ENCODE assay signal across 34 cellular contexts in genomic region chr6:18963439-18963838, GRCh38.
"Had no signal": no experiment of that assay in that cellular context is flagged by ENCODE, and none has a peak within 500 bp of the region (broad histone marks: within the 10 kb centered on the region; RNA-seq: fewer than 3 reads in every experiment).

No MANE protein-coding gene starts in this region.

- H3K4me3 ChIP-seq: adrenal gland, ascending aorta, body of pancreas, breast epithelium, cardiac muscle cell had no signal

- ATAC-seq: activated naive CD4-positive, alpha-beta T cell treated with anti-CD3 and anti-CD28 coated beads, Interleukin-2, amount 50 U/mL, for 72 hours; activated naive CD8-positive, alpha-beta T cell treated with anti-CD3 and anti-CD28 coated beads, Interleukin-2, amount 50 U/mL, for 24 hours; activated T-cell treated with anti-CD3 and anti-CD28 coated beads, Interleukin-2, amount 50 U/mL, for 4 hours; activated T-cell treated with anti-CD3 and anti-CD28 coated beads, Interleukin-2, amount 50 U/mL, for 72 hours; activated T-helper 17 cell treated with anti-CD3 and anti-CD28 coated beads, Interleukin-2, amount 50 U/mL, for 72 hours; body of pancreas had no signal

- H3K4me1 ChIP-seq: adrenal gland, ascending aorta, body of pancreas, breast epithelium had no signal

- H3K27me3 ChIP-seq: adrenal gland, ascending aorta, body of pancreas, brain microvascular endothelial cell, breast epithelium, cardiac muscle cell had no signal

- H3K36me3 ChIP-seq: adrenal gland, ascending aorta, brain microvascular endothelial cell, breast epithelium, cardiac muscle cell had no signal

- H3K27ac ChIP-seq: adrenal gland, ascending aorta, body of pancreas, brain microvascular endothelial cell, breast epithelium, cardiac muscle cell had no signal

- H3K9me3 ChIP-seq: adrenal gland, ascending aorta, body of pancreas, breast epithelium had no signal

- DNase-seq: activated effector memory CD4-positive, alpha-beta T cell treated with anti-CD3 and anti-CD28 coated beads, Interleukin-2, amount 50 U/mL, for 16 hours; activated effector memory CD4-positive, alpha-beta T cell treated with Interleukin-2 at 50 U/mL for 16 hours; activated gamma-delta T cell; activated gamma-delta T cell treated with Interleukin-2 at 50 U/mL for 16 hours; activated naive CD4-positive, alpha-beta T cell; activated naive CD4-positive, alpha-beta T cell treated with anti-CD3 and anti-CD28 coated beads for 36 hours; activated naive CD4-positive, alpha-beta T cell treated with anti-CD3 and anti-CD28 coated beads, Interleukin-2, amount 10 ng/mL, durations not matched to agents 7 days and 5 days; activated naive CD4-positive, alpha-beta T cell treated with anti-CD3 and anti-CD28 coated beads, Interleukin-2, amount 50 U/mL, for 16 hours; activated naive CD4-positive, alpha-beta T cell treated with Interleukin-2 at 50 U/mL for 16 hours; activated naive CD8-positive, alpha-beta T cell treated with anti-CD3 and anti-CD28 coated beads for 36 hours; activated naive CD8-positive, alpha-beta T cell treated with anti-CD3 and anti-CD28 coated beads, Interleukin-2, amount 10 ng/mL, durations not matched to agents 7 days and 5 days; activated naive CD8-positive, alpha-beta T cell treated with anti-CD3 and anti-CD28 coated beads, Interleukin-2, amount 50 U/mL, for 24 hours; activated T-cell treated with anti-CD3 and anti-CD28 coated beads for 4 hours; activated T-cell treated with anti-CD3 and anti-CD28 coated beads, Interleukin-2, amount 50 U/mL, for 1 hour; activated T-cell treated with anti-CD3 and anti-CD28 coated beads, Interleukin-2, amount 50 U/mL, for 24 hours; activated T-cell treated with anti-CD3 and anti-CD28 coated beads, Interleukin-2, amount 50 U/mL, for 4 hours; activated T-cell treated with anti-CD3 and anti-CD28 coated beads, Interleukin-2, amount 50 U/mL, for 48 hours; activated T-cell treated with anti-CD3 and anti-CD28 coated beads, Interleukin-2, amount 50 U/mL, for 72 hours; adrenal gland; amniotic stem cell; amygdala; anterior cingulate cortex; aorta; body of pancreas; brain microvascular endothelial cell; central memory CD4-positive, alpha-beta T cell; cerebellar nuclear complex had no signal

- FAIRE-seq: astrocyte, bronchial epithelial cell had no signal
